Comparison of ENCODE assay signal across 27 cellular contexts in genomic region chr20:33296206-33296605, GRCh38. TPM values are rescaled to one million over a fixed set of nuclear protein-coding genes. Genes with fewer than 3 reads are reported as not detected.
DNase-seq lines count a peak whose midpoint lies in the region; ATAC-seq, FAIRE-seq and TF ChIP-seq lines count a peak whose summit lies in the region.
"Had no signal": no experiment of that assay in that cellular context is flagged by ENCODE, and none has a peak within 500 bp of the region (broad histone marks: within the 10 kb centered on the region; RNA-seq: fewer than 3 reads in every experiment).

No MANE protein-coding gene starts in this region.

- 49 to 72% (median 63%) methylated on average over 3 of the region's 3 CpGs for WGBS in small intestine, 3 donors

- no peak for TF ChIP-seq CTCF in bronchial epithelial cell (IDR thresholded peaks at IDR 0.05; ENCODE audit: insufficient read depth, low read length, severe bottlenecking)

- peaks cover 4% of the 10 kb centered on the region for H3K27me3 ChIP-seq in bronchial epithelial cell (ENCODE audit: control insufficient read depth, insufficient read depth, low read length)
- H3K27me3 ChIP-seq in small intestine (ENCODE audit: control insufficient read depth in 2 of 2, insufficient read depth in 2 of 2, low read length in 2 of 2): peaks cover 0 to 3% of the 10 kb centered on the region in 2 donors

- no peaks in the 10 kb centered on the region for H3K9me3 ChIP-seq in small intestine (ENCODE audit: control insufficient read depth, low read depth)
- H3K9me3 ChIP-seq: Caco-2, SJSA1 had no signal

- H3K27ac Mint-ChIP-seq in activated naive CD4-positive, alpha-beta T cell treated with anti-CD3 and anti-CD28 coated beads, Interleukin-2, amount 50 U/mL, for 72 hours: no peak overlapping the region
- H3K27ac Mint-ChIP-seq: CD4-positive, alpha-beta memory T cell had no signal

- H3K4me1 ChIP-seq in small intestine (ENCODE audit: control insufficient read depth in 2 of 2, insufficient read depth in 1 of 2, low read depth in 1 of 2, low read length in 1 of 2): no peaks in the 10 kb centered on the region
- H3K4me1 ChIP-seq: Caco-2, SJSA1 had no signal

- no peak overlapping the region for H3K27ac ChIP-seq in small intestine (ENCODE audit: low read depth in 1 of 2, low read length in 1 of 2)
- H3K27ac ChIP-seq: PC-9, SJSA1 had no signal

- H3K9me3 Mint-ChIP-seq in activated naive CD4-positive, alpha-beta T cell treated with anti-CD3 and anti-CD28 coated beads, Interleukin-2, amount 50 U/mL, for 72 hours: no peaks in the 10 kb centered on the region
- H3K9me3 Mint-ChIP-seq: CD4-positive, alpha-beta memory T cell; H9 had no signal

- H3K36me3 Mint-ChIP-seq in activated naive CD4-positive, alpha-beta T cell treated with anti-CD3 and anti-CD28 coated beads, Interleukin-2, amount 50 U/mL, for 72 hours: no peaks in the 10 kb centered on the region
- H3K36me3 Mint-ChIP-seq: CD4-positive, alpha-beta memory T cell had no signal

- DNase-seq in GM04503 (ENCODE audit: low read depth) (peak; percentile 37), bronchial epithelial cell (ENCODE audit: low read depth) (no peak), fibroblast of peridontal ligament (ENCODE audit: extremely low read depth) (peak; percentile 37), small intestine (no peak), T-helper 9 cell (no peak)
- DNase-seq in activated naive CD4-positive, alpha-beta T cell treated with anti-CD3 and anti-CD28 coated beads, Interleukin-2, amount 50 U/mL, for 72 hours (ENCODE audit: low spot score in 2 of 2): no peak
- DNase-seq: ACHN; AML-193; C1 segment of cervical spinal cord; Caco-2; CD4-positive, alpha-beta memory T cell; H9; KBM-7; NCI-H1048; NCI-H1417; NCI-H1694; NCI-H2029 treated with DMSO at 0.1 percent for 48 hours; NCI-H446 treated with DMSO at 0.1 percent for 48 hours; NCI-H526; NCI-H82; PC-9; Right ventricle myocardium superior had no signal

- ATAC-seq in HG03342 (IDR thresholded peaks at IDR 0.05; ENCODE audit: unreplicated experiment): no peak
- no peak for ATAC-seq in activated naive CD4-positive, alpha-beta T cell treated with anti-CD3 and anti-CD28 coated beads, Interleukin-2, amount 50 U/mL, for 72 hours

- FAIRE-seq in bronchial epithelial cell (lab: Jason Lieb, UNC): peak; percentile 92
- no peak for FAIRE-seq in small intestine (lab: Jason Lieb, UNC)
- FAIRE-seq: G401.6, GM12891 had no signal

- H3K36me3 ChIP-seq in bronchial epithelial cell (ENCODE audit: control insufficient read depth, insufficient read depth, low read length): no peaks in the 10 kb centered on the region
- no peaks in the 10 kb centered on the region for H3K36me3 ChIP-seq in small intestine (ENCODE audit: control insufficient read depth in 2 of 2, insufficient read depth in 2 of 2, low read length in 2 of 2)
- H3K36me3 ChIP-seq: SJSA1 had no signal

- H3K4me3 ChIP-seq in bronchial epithelial cell (ENCODE audit: low read depth, low read length) (no peak overlapping the region), small intestine (ENCODE audit: low read depth in 1 of 2, low read length in 2 of 2) (no peak overlapping the region)
- H3K4me3 ChIP-seq: PC-9, SJSA1 had no signal

RNA-seq across cellular contexts. Expression of gene BPIFB1, which starts 13.2 kb away (rescaled TPM):
- total RNA-seq in bronchial epithelial cell: not detected in 2 replicates
- total RNA-seq in activated naive CD4-positive, alpha-beta T cell treated with anti-CD3 and anti-CD28 coated beads, Interleukin-2, amount 50 U/mL, for 72 hours: not detected
- 1 to 10 TPM in 1 of 3 donors, not detected in 2; 1.3 TPM for polyA plus RNA-seq in small intestine
- total RNA-seq: Caco-2; CD4-positive, alpha-beta memory T cell; H9; PC-9; Right ventricle myocardium superior; RPMI7951; SJSA1 had no signal
- polyA plus RNA-seq: CD4-positive, alpha-beta memory T cell had no signal

Comparison
In these comparisons a context has a peak if more than half of its experiments do, and no peak if none do; other contexts are left out.
1. DNase-seq: peak in GM04503 (single experiment) and fibroblast of peridontal ligament (single experiment); none in bronchial epithelial cell (single experiment), activated naive CD4-positive, alpha-beta T cell treated with anti-CD3 and anti-CD28 coated beads, Interleukin-2, amount 50 U/mL, for 72 hours (0 of 2), small intestine (single experiment) and T-helper 9 cell (single experiment).